In the genomic region with DNA sequence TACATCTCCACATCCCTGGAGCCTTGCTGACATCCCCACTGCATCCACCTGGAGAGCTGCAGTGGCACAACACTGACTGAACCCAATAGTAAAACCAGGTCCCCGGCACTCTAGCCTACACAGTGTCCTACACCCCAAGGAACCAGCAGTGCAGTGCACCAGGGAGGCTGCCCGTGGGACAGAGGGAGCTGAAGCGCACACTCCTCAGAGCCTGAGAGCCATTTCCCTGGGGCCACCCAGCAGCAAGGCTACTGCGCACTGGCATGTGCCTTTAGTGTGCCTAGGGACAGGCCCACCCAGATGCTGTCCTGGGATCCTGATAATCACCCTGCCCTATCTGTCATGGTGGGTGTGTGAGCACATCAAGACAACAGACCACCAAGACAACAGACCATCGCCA, we compare ENCODE assay signal across 11 cellular contexts.
"Had no signal": no experiment of that assay in that cellular context is flagged by ENCODE, and none has a peak within 500 bp of the region (broad histone marks: within the 10 kb centered on the region; RNA-seq: fewer than 3 reads in every experiment).

No MANE protein-coding gene starts in this region.

- H3K9me3 ChIP-seq: esophagus squamous epithelium, neutrophil, tibial artery, uterus had no signal

- FAIRE-seq: endothelial cell of umbilical vein, keratinocyte had no signal

- DNase-seq: activated B cell treated with CpG ODN at 0.5 μM for 24 hours, amygdala, esophagus squamous epithelium, hippocampal formation, retina, tibial artery, uterus had no signal

- H3K4me3 ChIP-seq: coronary artery, esophagus squamous epithelium, tibial artery, uterus had no signal

- H3K27ac ChIP-seq: coronary artery, esophagus squamous epithelium, neutrophil, tibial artery, uterus had no signal

- H3K36me3 ChIP-seq: uterus had no signal

- H3K4me1 ChIP-seq: uterus had no signal

- H3K27me3 ChIP-seq: esophagus squamous epithelium, neutrophil, tibial artery, uterus had no signal
